ENCODE assay signal across 31 cellular contexts in the genomic region with DNA sequence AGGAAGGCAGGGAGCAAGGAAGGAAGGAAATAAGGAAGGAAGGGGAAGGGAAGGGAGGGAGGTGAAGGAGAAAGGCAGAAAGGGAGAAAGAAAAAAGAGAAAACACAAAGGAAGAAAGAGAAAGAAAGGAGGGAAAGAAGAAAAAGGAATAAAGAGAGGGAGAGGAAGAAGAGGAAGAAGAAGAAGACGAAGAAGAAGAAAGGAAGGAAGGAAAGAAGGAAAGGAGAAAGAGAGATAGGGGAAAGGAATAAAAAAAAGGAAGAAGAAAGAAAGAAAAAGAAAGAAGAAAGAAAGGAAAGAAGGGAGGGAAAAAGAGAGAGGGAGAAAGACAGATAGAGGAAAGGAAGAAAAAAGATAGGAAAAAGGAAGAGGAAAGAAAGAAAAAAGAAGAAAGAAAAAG.
"Had no signal": no experiment of that assay in that cellular context is flagged by ENCODE, and none has a peak within 500 bp of the region (broad histone marks: within the 10 kb centered on the region; RNA-seq: fewer than 3 reads in every experiment).

No MANE protein-coding gene starts in this region.

- H3K27ac ChIP-seq: adrenal gland, ascending aorta, brain microvascular endothelial cell, breast epithelium, cardiac muscle cell had no signal

- H3K27me3 ChIP-seq: adrenal gland, ascending aorta, body of pancreas, brain microvascular endothelial cell, cardiac muscle cell had no signal

- DNase-seq: activated effector memory CD4-positive, alpha-beta T cell treated with anti-CD3 and anti-CD28 coated beads, Interleukin-2, amount 50 U/mL, for 16 hours; activated effector memory CD4-positive, alpha-beta T cell treated with Interleukin-2 at 50 U/mL for 16 hours; activated gamma-delta T cell; activated gamma-delta T cell treated with Interleukin-2 at 50 U/mL for 16 hours; activated naive CD4-positive, alpha-beta T cell; activated naive CD4-positive, alpha-beta T cell treated with anti-CD3 and anti-CD28 coated beads for 36 hours; activated naive CD4-positive, alpha-beta T cell treated with anti-CD3 and anti-CD28 coated beads, Interleukin-2, amount 10 ng/mL, durations not matched to agents 7 days and 5 days; activated naive CD4-positive, alpha-beta T cell treated with anti-CD3 and anti-CD28 coated beads, Interleukin-2, amount 50 U/mL, for 16 hours; activated naive CD4-positive, alpha-beta T cell treated with Interleukin-2 at 50 U/mL for 16 hours; activated naive CD8-positive, alpha-beta T cell treated with anti-CD3 and anti-CD28 coated beads for 36 hours; activated naive CD8-positive, alpha-beta T cell treated with anti-CD3 and anti-CD28 coated beads, Interleukin-2, amount 10 ng/mL, durations not matched to agents 7 days and 5 days; activated naive CD8-positive, alpha-beta T cell treated with anti-CD3 and anti-CD28 coated beads, Interleukin-2, amount 50 U/mL, for 24 hours; activated T-cell treated with anti-CD3 and anti-CD28 coated beads, Interleukin-2, amount 50 U/mL, for 4 hours; activated T-cell treated with anti-CD3 and anti-CD28 coated beads, Interleukin-2, amount 50 U/mL, for 48 hours; activated T-cell treated with anti-CD3 and anti-CD28 coated beads, Interleukin-2, amount 50 U/mL, for 72 hours; adrenal gland; amniotic stem cell; amygdala; anterior cingulate cortex; aorta; body of pancreas; brain microvascular endothelial cell; caudate nucleus; central memory CD4-positive, alpha-beta T cell; cerebellar nuclear complex had no signal

- H3K9me3 ChIP-seq: adrenal gland, ascending aorta, body of pancreas had no signal

- FAIRE-seq: bronchial epithelial cell had no signal

- H3K36me3 ChIP-seq: adrenal gland, ascending aorta, brain microvascular endothelial cell, breast epithelium, cardiac muscle cell had no signal

- H3K4me3 ChIP-seq: adrenal gland, ascending aorta, body of pancreas, breast epithelium, cardiac muscle cell had no signal

- H3K4me1 ChIP-seq: adrenal gland, ascending aorta, breast epithelium had no signal

- ATAC-seq: activated naive CD4-positive, alpha-beta T cell treated with anti-CD3 and anti-CD28 coated beads, Interleukin-2, amount 50 U/mL, for 72 hours; activated naive CD8-positive, alpha-beta T cell treated with anti-CD3 and anti-CD28 coated beads, Interleukin-2, amount 50 U/mL, for 24 hours; activated T-cell treated with anti-CD3 and anti-CD28 coated beads, Interleukin-2, amount 50 U/mL, for 4 hours; activated T-cell treated with anti-CD3 and anti-CD28 coated beads, Interleukin-2, amount 50 U/mL, for 72 hours; activated T-helper 17 cell treated with anti-CD3 and anti-CD28 coated beads, Interleukin-2, amount 50 U/mL, for 72 hours; body of pancreas had no signal
